ENCODE assay signal across 8 cellular contexts in genomic region chr1:154607084-154607747, GRCh38. TPM values are rescaled to one million over a fixed set of nuclear protein-coding genes. Genes with fewer than 3 reads are reported as not detected.
DNase-seq lines count a peak whose midpoint lies in the region; ATAC-seq and TF ChIP-seq lines count a peak whose summit lies in the region.

No MANE protein-coding gene starts in this region.

- H3K9me3 ChIP-seq in DND-41 (ENCODE audit: insufficient read depth, low read length, severe bottlenecking) = no peaks in the 10 kb centered on the region
- H3K9me3 ChIP-seq in Peyer's patch = no peaks in the 10 kb centered on the region
- H3K9me3 ChIP-seq in testis = no peaks in the 10 kb centered on the region

- no peak for DNase-seq in DND-41
- peak in 1 of 3 donors; percentile 36 for DNase-seq in Peyer's patch
- DNase-seq in choroid plexus epithelial cell (ENCODE audit: low read depth) = peak; percentile 59
- DNase-seq in lower leg skin (ENCODE audit: low spot score in 2 of 2) = peak in 1 of 2 donors; percentile 87
- peak; percentile 42 for DNase-seq in testis
- DNase-seq in NCI-H1436 (lab: John Stamatoyannopoulos, UW) = no peak
- no peak for DNase-seq in mucosa of gallbladder (ENCODE audit: low spot score)

- peak overlapping the region; percentile 96 for H3K4me2 ChIP-seq in DND-41 (ENCODE audit: insufficient read depth, low read length)

- TF ChIP-seq CTCF in DND-41 (IDR thresholded peaks at IDR 0.05; ENCODE audit: borderline replicate concordance, extremely low read depth, low read length, poor library complexity, severe bottlenecking) = peak; percentile 48
- no peak for TF ChIP-seq CTCF in Peyer's patch (IDR thresholded peaks at IDR 0.05)
- peak; percentile 6 for TF ChIP-seq CTCF in choroid plexus epithelial cell (conservative IDR thresholded peaks at IDR 0.05; ENCODE audit: low read depth, low read length)
- no peak for TF ChIP-seq CTCF in lower leg skin (IDR thresholded peaks at IDR 0.05)
- TF ChIP-seq CTCF in testis (IDR thresholded peaks at IDR 0.05) = no peak

- H3K79me2 ChIP-seq in DND-41 (ENCODE audit: insufficient read depth, low read length) = peaks cover 99% of the 10 kb centered on the region

- peak overlapping the region; percentile 90 for H3K27ac ChIP-seq in DND-41 (ENCODE audit: low read length)
- H3K27ac ChIP-seq in Peyer's patch = peak overlapping the region; percentile 92 to 98 (median 96)
- peak overlapping the region; percentile 97 to 98 for H3K27ac ChIP-seq in testis

- intact Hi-C loops in lower leg skin (cut with DNase I; ENCODE audit: low total_unique reads) = no loop called here
- intact Hi-C loops in testis (cut with DNase I; ENCODE audit: low total_unique reads) = no loop called here

- no peak for TF ChIP-seq POLR2A in Peyer's patch (IDR thresholded peaks at IDR 0.05)
- TF ChIP-seq POLR2A in lower leg skin (IDR thresholded peaks at IDR 0.05) = no peak
- no peak for TF ChIP-seq POLR2A in testis (IDR thresholded peaks at IDR 0.05)

- peak; percentile 36 for ATAC-seq in DND-41 (ENCODE audit: insufficient read depth, low read depth)
- peak; percentile 6 for ATAC-seq in HG02571 (IDR thresholded peaks at IDR 0.05; ENCODE audit: unreplicated experiment)

- WGBS in lower leg skin, 2 donors = 2 to 3% methylated on average over 14 to 15 of the region's 15 CpGs
- 0 to 3% methylated on average over 15 of the region's 15 CpGs for WGBS in testis, 2 donors

- H3K36me3 ChIP-seq in DND-41 (ENCODE audit: insufficient read depth, low read length) (peaks cover 40% of the 10 kb centered on the region), Peyer's patch (peaks cover 0 to 9% (median 0%) of the 10 kb centered on the region in 3 donors), testis (ENCODE audit: low read depth, missing control alignments) (no peaks in the 10 kb centered on the region)

- H3K4me3 ChIP-seq in DND-41 (ENCODE audit: low read depth in 1 of 2, low read length in 2 of 2) = peak overlapping the region; percentile 91 to 98
- peak overlapping the region; percentile 70 to 98 (median 88) for H3K4me3 ChIP-seq in Peyer's patch
- peak overlapping the region; percentile 65 for H3K4me3 ChIP-seq in choroid plexus epithelial cell (ENCODE audit: low read depth, low read length)
- H3K4me3 ChIP-seq in lower leg skin (ENCODE audit: low read depth, poor library complexity, severe bottlenecking) = peak overlapping the region; percentile 86
- H3K4me3 ChIP-seq in testis = peak overlapping the region; percentile 85 to 92

- H3K4me1 ChIP-seq in DND-41 (ENCODE audit: insufficient read depth, low read length) (peaks cover 46% of the 10 kb centered on the region), Peyer's patch (peaks cover 0 to 53% (median 9%) of the 10 kb centered on the region in 4 donors), testis (peaks cover 40% of the 10 kb centered on the region)

- H4K20me1 ChIP-seq in DND-41 (ENCODE audit: insufficient read depth, low read length) = peaks cover 53% of the 10 kb centered on the region

- peak overlapping the region; percentile 92 for H2AFZ ChIP-seq in DND-41 (ENCODE audit: low read depth, low read length)

- H3K9ac ChIP-seq in DND-41 (ENCODE audit: low read depth, low read length) = peak overlapping the region; percentile 85

- H3K27me3 ChIP-seq in DND-41 (ENCODE audit: insufficient read depth, low read length, poor library complexity) = no peaks in the 10 kb centered on the region
- H3K27me3 ChIP-seq in Peyer's patch = no peaks in the 10 kb centered on the region
- no peaks in the 10 kb centered on the region for H3K27me3 ChIP-seq in testis

RNA-seq across cellular contexts. Expression of gene ADAR, which starts 0.8 kb away (rescaled TPM):
- total RNA-seq in Peyer's patch (100 to 1,000 TPM; 134 to 205 (median 170) TPM), lower leg skin (100 to 1,000 TPM in 1 of 4 donors, 10 to 100 TPM in 3; 54.3 to 105 (median 73.6) TPM), testis (100 to 1,000 TPM; 168 to 181 TPM), mucosa of gallbladder (146 TPM)
- 94.4 TPM for polyA plus RNA-seq in testis (ENCODE audit: insufficient read depth, low read depth, low replicate concordance)

RNA-seq across cellular contexts. Expression of gene CHRNB2, which starts 39.6 kb away (rescaled TPM):
- total RNA-seq in Peyer's patch (under 1 TPM in 3 of 4 donors, not detected in 1; 0.27 to 0.53 (median 0.47) TPM), lower leg skin (under 1 TPM; 0.08 to 0.52 (median 0.26) TPM), testis (1 to 10 TPM; 1.2 to 1.3 TPM), mucosa of gallbladder (0.17 TPM)
- polyA plus RNA-seq in testis (ENCODE audit: insufficient read depth, low read depth, low replicate concordance) = 1.3 TPM

RNA-seq across cellular contexts. Expression of gene UBE2Q1, which starts 48.8 kb away (rescaled TPM):
- total RNA-seq in Peyer's patch (100 to 1,000 TPM in 1 of 4 donors, 10 to 100 TPM in 3; 21.8 to 159 (median 30.6) TPM), lower leg skin (10 to 100 TPM; 24.1 to 40.0 (median 32.2) TPM), testis (10 to 100 TPM; 63.5 to 65.2 TPM), mucosa of gallbladder (84.0 TPM)
- 128 TPM for polyA plus RNA-seq in testis (ENCODE audit: insufficient read depth, low read depth, low replicate concordance)

Comparison
In these comparisons a context has a peak if more than half of its experiments do, and no peak if none do; other contexts are left out.
1. DNase-seq: peak in choroid plexus epithelial cell (single experiment) and testis (single experiment); none in DND-41 (single experiment), NCI-H1436 (single experiment) and mucosa of gallbladder (single experiment).
2. CTCF ChIP-seq: peak in DND-41 (single experiment) and choroid plexus epithelial cell (single experiment); none in Peyer's patch (0 of 6), lower leg skin (0 of 3) and testis (0 of 3).
3. Peak in every context shown above with its lines, with median percentiles within 50 percentile points of each other: H3K27ac ChIP-seq and H3K4me3 ChIP-seq.